ENCODE assay signal across 8 cellular contexts in genomic region chr12:57458665-57459054, GRCh38. TPM values are rescaled to one million over a fixed set of nuclear protein-coding genes. Genes with fewer than 3 reads are reported as not detected.
DNase-seq lines count a peak whose midpoint lies in the region; ATAC-seq, FAIRE-seq and TF ChIP-seq lines count a peak whose summit lies in the region.

No MANE protein-coding gene starts in this region.

- WGBS in HUES64, result 29% methylated on average over 3 of the region's 3 CpGs

- intact Hi-C loops in posterior vena cava (cut with DNase I), result loop anchor here in 1 of 2 donors (5.0 kb wide), 1 partner anchor 151 kb away; no protein-coding TSS in a partner anchor

- H3K36me3 ChIP-seq in HUES64 (ENCODE audit: insufficient read depth, low read length) (no peaks in the 10 kb centered on the region), bronchial epithelial cell (ENCODE audit: control insufficient read depth, insufficient read depth, low read length) (no peaks in the 10 kb centered on the region), mucosa of stomach (ENCODE audit: control insufficient read depth, insufficient read depth, low read length) (no peaks in the 10 kb centered on the region)

- DNase-seq in bronchial epithelial cell (ENCODE audit: low read depth) (no peak), left lobe of liver (ENCODE audit: low spot score) (no peak), DMS153 (lab: John Stamatoyannopoulos, UW) (no peak), posterior vena cava (ENCODE audit: low spot score) (no peak)

- ATAC-seq in left lobe of liver (no peak), GM18873 (IDR thresholded peaks at IDR 0.05; ENCODE audit: low FRiP score, unreplicated experiment) (no peak)

- H3K4me1 ChIP-seq in HUES64 (ENCODE audit: insufficient read depth, low read length), result peaks cover 20% of the 10 kb centered on the region
- H3K4me1 ChIP-seq in mucosa of stomach (ENCODE audit: control insufficient read depth, insufficient read depth, low read length), result peaks cover 27% of the 10 kb centered on the region

- TF ChIP-seq CTCF in 22Rv1 (IDR thresholded peaks at IDR 0.05) (no peak), bronchial epithelial cell (IDR thresholded peaks at IDR 0.05; ENCODE audit: insufficient read depth, low read length, severe bottlenecking) (no peak)

- peak overlapping the region; percentile 64 for H3K4me3 ChIP-seq in HUES64 (ENCODE audit: low read length)
- H3K4me3 ChIP-seq in bronchial epithelial cell (ENCODE audit: low read depth, low read length), result peak overlapping the region; percentile 66
- H3K4me3 ChIP-seq in mucosa of stomach (ENCODE audit: low read length), result peak overlapping the region; percentile 53

- peak overlapping the region; percentile 72 for H3K27ac ChIP-seq in 22Rv1
- H3K27ac ChIP-seq in HUES64 (ENCODE audit: low read depth, low read length), result peak overlapping the region; percentile 85

- 0 out of 2 replicates have a peak overlapping the region, but pooled peaks have one; percentile 18 for H3K9ac ChIP-seq in HUES64 (ENCODE audit: low read depth, low read length)
- H3K9ac ChIP-seq in mucosa of stomach (ENCODE audit: low read length), result peak overlapping the region; percentile 60

- FAIRE-seq in bronchial epithelial cell (lab: Jason Lieb, UNC), result no peak

- no peaks in the 10 kb centered on the region for H3K27me3 ChIP-seq in HUES64 (ENCODE audit: insufficient read depth, low read length)
- H3K27me3 ChIP-seq in bronchial epithelial cell (ENCODE audit: control insufficient read depth, insufficient read depth, low read length), result peaks cover 5% of the 10 kb centered on the region
- H3K27me3 ChIP-seq in mucosa of stomach (ENCODE audit: control insufficient read depth, insufficient read depth, low read length), result peaks cover 35% of the 10 kb centered on the region

- H3K9me3 ChIP-seq in HUES64 (ENCODE audit: insufficient read depth, low read depth, low read length) (no peaks in the 10 kb centered on the region), mucosa of stomach (ENCODE audit: control insufficient read depth, low read length) (no peaks in the 10 kb centered on the region)

RNA-seq across cellular contexts. Expression of gene GLI1, which starts 0.9 kb away (rescaled TPM):
- polyA plus RNA-seq in HUES64 (2013, experiment 1 of 2), result 10.6 TPM
- polyA plus RNA-seq in HUES64 (2013, experiment 2 of 2), result 7.5 TPM
- total RNA-seq in bronchial epithelial cell (under 0.01 and 0.26 TPM in 2 replicates), left lobe of liver (0.20 TPM), posterior vena cava (1 to 10 TPM in 1 of 2 donors, under 1 TPM in 1; 0.90 to 3.2 TPM)

RNA-seq across cellular contexts. Expression of gene INHBE, which starts 3.6 kb away (rescaled TPM):
- 4.0 TPM for polyA plus RNA-seq in HUES64 (2013, experiment 1 of 2)
- polyA plus RNA-seq in HUES64 (2013, experiment 2 of 2), result 3.9 TPM
- 0.26 and 1.3 TPM in 2 replicates for total RNA-seq in bronchial epithelial cell
- 81.6 TPM for total RNA-seq in left lobe of liver
- total RNA-seq in posterior vena cava, result not detected

RNA-seq across cellular contexts. Expression of gene ARHGAP9, which starts 21.0 kb away (rescaled TPM):
- polyA plus RNA-seq in HUES64 (2013, experiment 1 of 2), result 1.2 TPM
- polyA plus RNA-seq in HUES64 (2013, experiment 2 of 2), result 2.7 TPM
- not detected in 2 replicates for total RNA-seq in bronchial epithelial cell
- 4.3 TPM for total RNA-seq in left lobe of liver
- 10 to 100 TPM; 12.7 to 20.7 TPM for total RNA-seq in posterior vena cava

RNA-seq across cellular contexts. Expression of gene INHBC, which starts 24.1 kb away (rescaled TPM):
- not detected for polyA plus RNA-seq in HUES64 (2013, experiment 1 of 2)
- polyA plus RNA-seq in HUES64 (2013, experiment 2 of 2), result not detected
- total RNA-seq in bronchial epithelial cell (not detected in 2 replicates), left lobe of liver (51.9 TPM), posterior vena cava (not detected)

RNA-seq across cellular contexts. Expression of gene R3HDM2, which starts 27.8 kb away (rescaled TPM):
- 11.6 TPM for polyA plus RNA-seq in HUES64 (2013, experiment 1 of 2)
- polyA plus RNA-seq in HUES64 (2013, experiment 2 of 2), result 17.9 TPM
- total RNA-seq in bronchial epithelial cell (5.5 and 6.4 TPM in 2 replicates), left lobe of liver (38.6 TPM), posterior vena cava (10 to 100 TPM; 49.7 to 51.8 TPM)

Comparison
In these comparisons a context has a peak if more than half of its experiments do, and no peak if none do; other contexts are left out.
1. RNA of gene INHBE, which starts 3.6 kb away (total RNA-seq): 81.6 TPM in left lobe of liver (single experiment); not detected in posterior vena cava and 0.26 to 1.3 TPM in bronchial epithelial cell; every median in the first group is over 10 times any median in the second.
2. Peak in every context shown above with its lines, with median percentiles within 50 percentile points of each other: H3K4me3 ChIP-seq.